8 cellular contexts compared by ENCODE assay signal in genomic region chr20:4592316-4593148, GRCh38.
DNase-seq lines count a peak whose midpoint lies in the region; ATAC-seq and TF ChIP-seq lines count a peak whose summit lies in the region.

No MANE protein-coding gene starts in this region.

- H3K27ac Mint-ChIP-seq in Caco-2 (ENCODE audit: unreplicated experiment), result no peak overlapping the region

- no peaks in the 10 kb centered on the region for H3K27me3 Mint-ChIP-seq in Caco-2 (ENCODE audit: insufficient read depth, unreplicated experiment)

- H3K9me3 ChIP-seq in Caco-2 (no peaks in the 10 kb centered on the region), SU-DHL-6 (ENCODE audit: insufficient read depth, low read length) (no peaks in the 10 kb centered on the region), adipocyte (ENCODE audit: control insufficient read depth, low read length) (no peaks in the 10 kb centered on the region), iPS DF 6.9 (ENCODE audit: control insufficient read depth, insufficient read depth, low read length) (no peaks in the 10 kb centered on the region)

- H3K27me3 ChIP-seq in Caco-2 (replicated peaks; ENCODE audit: control insufficient read depth, insufficient read depth, low read length) (no peaks in the 10 kb centered on the region), SU-DHL-6 (ENCODE audit: low read length) (no peaks in the 10 kb centered on the region), adipocyte (replicated peaks; ENCODE audit: control insufficient read depth, insufficient read depth, low read length) (peaks cover 4% of the 10 kb centered on the region), iPS DF 6.9 (ENCODE audit: control insufficient read depth, insufficient read depth, low read length) (no peaks in the 10 kb centered on the region; the same call in 1 of the 2 replicates)

- CTCF ChIA-PET in Caco-2 (lab: Charles Lee), result no interaction called here

- H3F3A ChIP-seq in SU-DHL-6 (ENCODE audit: insufficient read depth), result no peaks in the 10 kb centered on the region

- H3K4me1 Mint-ChIP-seq in Caco-2 (ENCODE audit: low read depth, unreplicated experiment), result peaks cover 6% of the 10 kb centered on the region

- no peaks in the 10 kb centered on the region for H3K79me2 ChIP-seq in SU-DHL-6 (ENCODE audit: insufficient read depth, low read length)

- H3K9ac ChIP-seq in SU-DHL-6 (ENCODE audit: low read length), result no peak overlapping the region
- peak overlapping the region; percentile 64 for H3K9ac ChIP-seq in adipocyte (ENCODE audit: low read length)

- no peak overlapping the region for H3K4me2 ChIP-seq in SU-DHL-6 (ENCODE audit: low read depth, low read length, poor library complexity, severe bottlenecking)

- intact Hi-C loops in Caco-2 (cut with micrococcal nuclease; ENCODE audit: unreplicated experiment), result loop anchor here (1.0 to 5.0 kb wide), 2 partner anchors 135 to 485 kb away; no protein-coding TSS in a partner anchor

- no peaks in the 10 kb centered on the region for H3K36me3 Mint-ChIP-seq in Caco-2 (ENCODE audit: insufficient read depth, unreplicated experiment)

- TF ChIP-seq CTCF in Caco-2 (IDR thresholded peaks at IDR 0.05; ENCODE audit: insufficient read depth in 1 of 2, low read depth in 1 of 2, low read length in 1 of 2, severe bottlenecking in 1 of 2, unreplicated experiment in 1 of 2), result peak; percentile 65 to 89
- TF ChIP-seq CTCF in SU-DHL-6 (IDR thresholded peaks at IDR 0.05; ENCODE audit: insufficient read depth, low read length, poor library complexity, severe bottlenecking), result peak; percentile 76

- POLR2A ChIA-PET in Caco-2 (lab: Charles Lee), result no interaction called here

- H3K4me3 ChIP-seq in Caco-2 (ENCODE audit: low read depth, low read length), result peak overlapping the region; percentile 29
- H3K4me3 ChIP-seq in SU-DHL-6 (ENCODE audit: insufficient read depth, low read length, poor library complexity, severe bottlenecking), result no peak overlapping the region
- H3K4me3 ChIP-seq in adipocyte (ENCODE audit: low read length), result peak overlapping the region; percentile 77
- peak overlapping the region; percentile 22; the same call in 1 of the 2 replicates for H3K4me3 ChIP-seq in iPS DF 6.9 (ENCODE audit: low read length)
- H3K4me3 ChIP-seq in skin epidermis, result peak overlapping the region in 5 of 7 experiments; percentile 9 to 27 (median 18)

- H2AFZ ChIP-seq in SU-DHL-6 (ENCODE audit: low read depth, low read length, severe bottlenecking), result no peak overlapping the region

- H3K4me1 ChIP-seq in Caco-2 (peaks cover 7% of the 10 kb centered on the region), adipocyte (ENCODE audit: control insufficient read depth, insufficient read depth, low read length) (peaks cover 11% of the 10 kb centered on the region), iPS DF 6.9 (ENCODE audit: control insufficient read depth, insufficient read depth, low read length) (no peaks in the 10 kb centered on the region)

- H3K36me3 ChIP-seq in Caco-2 (ENCODE audit: control insufficient read depth, insufficient read depth, low read length) (no peaks in the 10 kb centered on the region), SU-DHL-6 (ENCODE audit: low read length) (no peaks in the 10 kb centered on the region), adipocyte (ENCODE audit: control insufficient read depth, insufficient read depth, low read length, severe bottlenecking) (no peaks in the 10 kb centered on the region), iPS DF 6.9 (ENCODE audit: control insufficient read depth, insufficient read depth, low read length) (no peaks in the 10 kb centered on the region)

- BruUV-seq in Caco-2 (replicated peaks; lab: Mats Ljungman, UMichigan), result no TSS peak

- no CpG with 5 or more reads among the region's 46 CpGs for whole genome bisulfite sequencing in iPS DF 6.9 (ENCODE audit: insufficient coverage, insufficient read length)

- DNase-seq in Caco-2 (peak; percentile 60 to 87), HT1080 (ENCODE audit: low read depth) (peak; percentile 24), adipocyte (ENCODE audit: low read depth) (peak; percentile 77), iPS DF 6.9 (ENCODE audit: low read depth, low spot score) (no peak)

- H3K9me2 ChIP-seq in SU-DHL-6 (replicated peaks; ENCODE audit: insufficient read depth, low read length), result no peaks in the 10 kb centered on the region

- H3K4me3 Mint-ChIP-seq in Caco-2 (ENCODE audit: unreplicated experiment), result peak overlapping the region; percentile 66

- H3K9me3 Mint-ChIP-seq in Caco-2 (ENCODE audit: unreplicated experiment), result no peaks in the 10 kb centered on the region

- H3K27ac ChIP-seq in SU-DHL-6 (ENCODE audit: low read depth, low read length) (no peak overlapping the region), iPS DF 6.9 (ENCODE audit: low read length) (no peak overlapping the region), skin epidermis (no peak overlapping the region)

- H4K20me1 ChIP-seq in SU-DHL-6 (ENCODE audit: low read depth, low read length), result no peaks in the 10 kb centered on the region

- no peak for ATAC-seq in HG02840 (IDR thresholded peaks at IDR 0.05; ENCODE audit: low FRiP score, unreplicated experiment)
- ATAC-seq in HG02798 (IDR thresholded peaks at IDR 0.05; ENCODE audit: poor library complexity, unreplicated experiment), result no peak
